13 cellular contexts compared by ENCODE assay signal in the genomic region with DNA sequence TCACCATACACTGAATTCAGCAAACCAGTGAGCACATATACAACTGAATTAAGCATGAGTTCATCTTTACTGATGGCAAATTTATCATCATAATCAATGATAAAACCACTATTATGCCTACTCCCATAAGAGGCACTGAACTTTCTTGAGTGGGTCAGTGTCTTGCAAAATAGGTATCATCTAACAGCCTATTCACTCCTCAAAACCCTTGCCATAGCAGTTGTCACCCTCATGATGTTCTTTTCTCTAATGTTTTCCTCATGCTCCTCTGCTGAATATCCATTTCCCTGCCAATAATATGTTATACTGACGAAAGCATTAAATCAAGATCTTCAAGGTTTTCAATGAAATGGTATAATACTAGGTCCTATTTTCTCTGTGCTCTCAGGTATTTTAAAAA. TPM values are rescaled to one million over a fixed set of nuclear protein-coding genes. Genes with fewer than 3 reads are reported as not detected.
DNase-seq lines count a peak whose midpoint lies in the region; ATAC-seq and TF ChIP-seq lines count a peak whose summit lies in the region.
"Had no signal": no experiment of that assay in that cellular context is flagged by ENCODE, and none has a peak within 500 bp of the region (broad histone marks: within the 10 kb centered on the region; RNA-seq: fewer than 3 reads in every experiment).

No MANE protein-coding gene starts in this region.

- no peak for DNase-seq in activated naive CD4-positive, alpha-beta T cell treated with anti-CD3 and anti-CD28 coated beads for 36 hours
- DNase-seq in activated naive CD4-positive, alpha-beta T cell treated with anti-CD3 and anti-CD28 coated beads, Interleukin-2, amount 50 U/mL, for 16 hours: no peak
- DNase-seq in T-cell (no peak), upper lobe of right lung (no peak)
- DNase-seq in stimulated activated naive CD8-positive, alpha-beta T cell treated with anti-CD3 and anti-CD28 coated beads, Interleukin-15, amount 100 ng/mL, for 72 hours: no peak
- DNase-seq in stimulated activated CD4-positive, alpha-beta T cell treated with anti-CD3 and anti-CD28 coated beads, Interleukin-15, amount 100 ng/mL, for 24 hours: no peak
- DNase-seq: glutamatergic neuron, GOT3, NCI-H2171 treated with DMSO at 0.1 percent for 48 hours, WERI-Rb-1 had no signal

- no peak overlapping the region for H3K27ac ChIP-seq in iPS-20b (ENCODE audit: low read length)
- no peak overlapping the region for H3K27ac ChIP-seq in upper lobe of right lung
- H3K27ac ChIP-seq: WERI-Rb-1 had no signal

- no peak for TF ChIP-seq CTCF in upper lobe of right lung (IDR thresholded peaks at IDR 0.05)

- CTCF ChIA-PET in activated naive CD4-positive, alpha-beta T cell treated with anti-CD3 and anti-CD28 coated beads for 36 hours (lab: Charles Lee): no interaction called here
- CTCF ChIA-PET in T-cell (lab: Charles Lee): interaction anchor here in 1 of 2 donors (0.7 to 1.0 kb wide), 2 partner anchors 24 to 58 kb away, joined by 3 to 5 read pairs; no protein-coding TSS in a partner anchor

- no peak for ATAC-seq in T-cell (replicated peaks in 1 of 4)
- ATAC-seq in stimulated activated naive CD8-positive, alpha-beta T cell treated with anti-CD3 and anti-CD28 coated beads, Interleukin-15, amount 100 ng/mL, for 72 hours: no peak
- no peak for ATAC-seq in HG02678 (IDR thresholded peaks at IDR 0.05; ENCODE audit: unreplicated experiment)
- ATAC-seq in upper lobe of right lung: no peak

- H3K36me3 Mint-ChIP-seq in activated naive CD4-positive, alpha-beta T cell treated with anti-CD3 and anti-CD28 coated beads for 36 hours (ENCODE audit: low read depth): peaks cover 42% of the 10 kb centered on the region
- peaks cover 18% of the 10 kb centered on the region for H3K36me3 Mint-ChIP-seq in T-cell

- peak overlapping the region; percentile 30 for H3K27ac Mint-ChIP-seq in activated naive CD4-positive, alpha-beta T cell treated with anti-CD3 and anti-CD28 coated beads for 36 hours
- H3K27ac Mint-ChIP-seq in T-cell: peak overlapping the region in 1 of 2 donors; percentile 28
- peak overlapping the region; percentile 58 to 89 for H3K27ac Mint-ChIP-seq in stimulated activated naive CD8-positive, alpha-beta T cell treated with anti-CD3 and anti-CD28 coated beads, Interleukin-15, amount 100 ng/mL, for 72 hours

- H3K9ac ChIP-seq in iPS-20b (ENCODE audit: low read depth, low read length): 0 out of 2 replicates have a peak overlapping the region, but pooled peaks have one; percentile 14

- H3K9me3 Mint-ChIP-seq in activated naive CD4-positive, alpha-beta T cell treated with anti-CD3 and anti-CD28 coated beads for 36 hours: no peaks in the 10 kb centered on the region
- H3K9me3 Mint-ChIP-seq in T-cell: no peaks in the 10 kb centered on the region
- no peaks in the 10 kb centered on the region for H3K9me3 Mint-ChIP-seq in stimulated activated naive CD8-positive, alpha-beta T cell treated with anti-CD3 and anti-CD28 coated beads, Interleukin-15, amount 100 ng/mL, for 72 hours

- H3K4me1 ChIP-seq in iPS-20b (ENCODE audit: insufficient read depth, low read length) (peaks cover 40% of the 10 kb centered on the region), upper lobe of right lung (peaks cover 32% of the 10 kb centered on the region)

- H3K27me3 ChIP-seq in iPS-20b (ENCODE audit: insufficient read depth, low read length) (no peaks in the 10 kb centered on the region), upper lobe of right lung (no peaks in the 10 kb centered on the region)
- H3K27me3 ChIP-seq: breast epithelium had no signal

- intact Hi-C loops in activated naive CD4-positive, alpha-beta T cell treated with anti-CD3 and anti-CD28 coated beads for 36 hours (cut with micrococcal nuclease): no loop called here
- intact Hi-C loops in upper lobe of right lung (cut with DNase I): no loop called here

- peaks cover 66% of the 10 kb centered on the region for H3K4me1 Mint-ChIP-seq in activated naive CD4-positive, alpha-beta T cell treated with anti-CD3 and anti-CD28 coated beads for 36 hours (ENCODE audit: low read depth)
- peaks cover 73 to 78% (median 74%) of the 10 kb centered on the region in 3 donors for H3K4me1 Mint-ChIP-seq in T-cell
- peaks cover 76% of the 10 kb centered on the region for H3K4me1 Mint-ChIP-seq in stimulated activated naive CD8-positive, alpha-beta T cell treated with anti-CD3 and anti-CD28 coated beads, Interleukin-15, amount 100 ng/mL, for 72 hours

- no peak overlapping the region for H3K4me3 Mint-ChIP-seq in activated naive CD4-positive, alpha-beta T cell treated with anti-CD3 and anti-CD28 coated beads for 36 hours
- peak overlapping the region in 2 of 3 donors; percentile 43 to 50 for H3K4me3 Mint-ChIP-seq in T-cell
- peak overlapping the region; percentile 50 to 71 for H3K4me3 Mint-ChIP-seq in stimulated activated naive CD8-positive, alpha-beta T cell treated with anti-CD3 and anti-CD28 coated beads, Interleukin-15, amount 100 ng/mL, for 72 hours

- no peaks in the 10 kb centered on the region for H3K27me3 Mint-ChIP-seq in activated naive CD4-positive, alpha-beta T cell treated with anti-CD3 and anti-CD28 coated beads for 36 hours (ENCODE audit: low read depth)
- no peaks in the 10 kb centered on the region for H3K27me3 Mint-ChIP-seq in T-cell
- H3K27me3 Mint-ChIP-seq in stimulated activated naive CD8-positive, alpha-beta T cell treated with anti-CD3 and anti-CD28 coated beads, Interleukin-15, amount 100 ng/mL, for 72 hours: no peaks in the 10 kb centered on the region

- H3K36me3 ChIP-seq in iPS-20b (ENCODE audit: insufficient read depth, low read depth, low read length): peaks cover 26% of the 10 kb centered on the region
- peaks cover 22% of the 10 kb centered on the region for H3K36me3 ChIP-seq in upper lobe of right lung
- H3K36me3 ChIP-seq: breast epithelium had no signal

- POLR2A ChIA-PET in T-cell (lab: Charles Lee): interaction anchor here (0.6 to 1.2 kb wide), 2 partner anchors 16 to 1199 kb away, joined by 4 to 7 read pairs; no protein-coding TSS in a partner anchor

- H3K4me3 ChIP-seq in iPS-20b (ENCODE audit: low read length): peak overlapping the region; percentile 15; the same call in 1 of the 2 replicates
- H3K4me3 ChIP-seq in upper lobe of right lung: no peak overlapping the region

- no peaks in the 10 kb centered on the region for H3K9me3 ChIP-seq in iPS-20b (ENCODE audit: insufficient read depth, low read depth, low read length)
- H3K9me3 ChIP-seq in upper lobe of right lung: no peaks in the 10 kb centered on the region
- H3K9me3 ChIP-seq: breast epithelium had no signal

RNA-seq across cellular contexts. Expression of gene ARGLU1, which starts 5.6 kb away (rescaled TPM):
- 10 to 100 TPM; 82.3 to 86.6 TPM for total RNA-seq in activated naive CD4-positive, alpha-beta T cell treated with anti-CD3 and anti-CD28 coated beads for 36 hours
- total RNA-seq in T-cell (100 to 1,000 TPM; 158 to 197 (median 184) TPM), upper lobe of right lung (122 TPM)

RNA-seq across cellular contexts. Expression of gene EFNB2, which starts 26.8 kb away (rescaled TPM):
- under 1 TPM; 0.07 to 0.12 TPM for total RNA-seq in activated naive CD4-positive, alpha-beta T cell treated with anti-CD3 and anti-CD28 coated beads for 36 hours
- total RNA-seq in T-cell: under 1 TPM; 0.18 to 0.47 (median 0.33) TPM
- 55.1 TPM for total RNA-seq in upper lobe of right lung

Comparison
In these comparisons a context has a peak if more than half of its experiments do, and no peak if none do; other contexts are left out.
1. RNA of gene EFNB2, which starts 26.8 kb away (total RNA-seq): 55.1 TPM in upper lobe of right lung (single experiment); 0.18 to 0.47 TPM in T-cell and 0.07 to 0.12 TPM in activated naive CD4-positive, alpha-beta T cell treated with anti-CD3 and anti-CD28 coated beads for 36 hours; every median in the first group is over 10 times any median in the second.